In the genomic region with DNA sequence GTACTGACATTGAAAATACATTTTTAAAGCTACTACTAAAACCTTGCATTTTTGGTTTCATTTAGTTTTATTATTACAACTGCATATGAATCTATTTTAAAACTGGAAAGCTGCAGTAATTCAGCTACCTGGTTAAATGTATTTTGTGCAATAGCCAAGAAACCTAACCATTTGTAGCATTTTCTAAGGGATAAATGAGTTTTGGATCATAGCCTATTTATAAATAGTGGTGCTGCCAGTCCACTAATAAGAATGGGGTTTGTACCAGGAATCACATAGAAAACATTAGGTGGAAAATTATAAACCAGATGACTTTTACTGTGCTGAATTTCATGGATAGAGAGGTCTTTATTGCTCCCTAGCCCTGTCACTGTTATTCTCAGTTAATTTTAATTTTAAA, we compare ENCODE assay signal across 8 cellular contexts.
"Had no signal": no experiment of that assay in that cellular context is flagged by ENCODE, and none has a peak within 500 bp of the region (broad histone marks: within the 10 kb centered on the region; RNA-seq: fewer than 3 reads in every experiment).

No MANE protein-coding gene starts in this region.

- FAIRE-seq: HepG2, HTR-8/SVneo, K562 had no signal

- ATAC-seq: HepG2, K562 had no signal

- H3K4me3 ChIP-seq: K562 had no signal

- H3K27ac ChIP-seq: HL-60, KMS-11 had no signal

- DNase-seq: IMR-90, KBM-7, KG1 had no signal
